16 cellular contexts compared by ENCODE assay signal in genomic region chr2:134448650-134449049, GRCh38.
DNase-seq lines count a peak whose midpoint lies in the region; ATAC-seq, FAIRE-seq and TF ChIP-seq lines count a peak whose summit lies in the region.
"Had no signal": no experiment of that assay in that cellular context is flagged by ENCODE, and none has a peak within 500 bp of the region (broad histone marks: within the 10 kb centered on the region; RNA-seq: fewer than 3 reads in every experiment).

No MANE protein-coding gene starts in this region.

- peak overlapping the region; percentile 35 to 67 (median 58) for H3K27ac ChIP-seq in pancreas
- H3K27ac ChIP-seq: BLaER1 treated with 17β-estradiol and CSF1 and Interleukin-3, amounts not matched to agents 10 nM and 100 nM had no signal

- peak overlapping the region; percentile 54 for H3K27ac Mint-ChIP-seq in activated B cell treated with CpG ODN at 0.5 μM for 24 hours
- H3K27ac Mint-ChIP-seq in stimulated activated memory B cell treated with anti-CD40 and anti-IgM and Interleukin-4, amounts not matched to agents 10 μg/mL and 1 μg/mL and 100 μg/mL, for 72 hours, result peak overlapping the region; percentile 14
- H3K27ac Mint-ChIP-seq: GM23338 had no signal

- no peaks in the 10 kb centered on the region for H3K9me3 ChIP-seq in pancreas
- H3K9me3 ChIP-seq: BLaER1 treated with 17β-estradiol and CSF1 and Interleukin-3, amounts not matched to agents 10 nM and 100 nM had no signal

- no peaks in the 10 kb centered on the region for H3K27me3 Mint-ChIP-seq in activated B cell treated with CpG ODN at 0.5 μM for 24 hours
- no peaks in the 10 kb centered on the region for H3K27me3 Mint-ChIP-seq in stimulated activated memory B cell treated with anti-CD40 and anti-IgM and Interleukin-4, amounts not matched to agents 10 μg/mL and 1 μg/mL and 100 μg/mL, for 72 hours
- H3K27me3 Mint-ChIP-seq: B cell had no signal

- no peak for FAIRE-seq in pancreas (lab: Jason Lieb, UNC)
- FAIRE-seq: H54 had no signal

- no peak overlapping the region for H3K4me3 Mint-ChIP-seq in activated B cell treated with CpG ODN at 0.5 μM for 24 hours
- H3K4me3 Mint-ChIP-seq in stimulated activated memory B cell treated with anti-CD40 and anti-IgM and Interleukin-4, amounts not matched to agents 10 μg/mL and 1 μg/mL and 100 μg/mL, for 72 hours, result no peak overlapping the region
- H3K4me3 Mint-ChIP-seq: B cell; CD8-positive, alpha-beta T cell; GM23338 had no signal

- POLR2A ChIA-PET in activated B cell treated with CpG ODN at 0.5 μM for 24 hours (lab: Charles Lee), result no interaction called here

- intact Hi-C loops in activated B cell treated with CpG ODN at 0.5 μM for 24 hours (cut with micrococcal nuclease) (no loop called here), pancreas (cut with DNase I) (loop anchor here in 1 of 3 donors (10.0 kb wide), 1 partner anchor 324 kb away; no protein-coding TSS in a partner anchor)

- WGBS in pancreas, 2 donors, result 70 to 77% methylated on average over 6 of the region's 6 CpGs

- ATAC-seq in activated B cell treated with CpG ODN at 0.5 μM for 24 hours (ENCODE audit: low read depth) (no peak), pancreas (no peak)
- no peak for ATAC-seq in stimulated activated memory B cell treated with anti-CD40 and anti-IgM and Interleukin-4, amounts not matched to agents 10 μg/mL and 1 μg/mL and 100 μg/mL, for 72 hours
- ATAC-seq: CD8-positive, alpha-beta T cell; GM23338 had no signal

- CTCF ChIA-PET in activated B cell treated with CpG ODN at 0.5 μM for 24 hours (lab: Charles Lee), result interaction anchor here (1.4 to 2.2 kb wide), 2 partner anchors 12 to 562 kb away, joined by 4 to 10 read pairs; no protein-coding TSS in a partner anchor

- H3K9me3 Mint-ChIP-seq in activated B cell treated with CpG ODN at 0.5 μM for 24 hours, result no peaks in the 10 kb centered on the region
- H3K9me3 Mint-ChIP-seq in stimulated activated memory B cell treated with anti-CD40 and anti-IgM and Interleukin-4, amounts not matched to agents 10 μg/mL and 1 μg/mL and 100 μg/mL, for 72 hours, result no peaks in the 10 kb centered on the region
- H3K9me3 Mint-ChIP-seq: CD8-positive, alpha-beta T cell; GM23338 had no signal

- no peaks in the 10 kb centered on the region for H3K4me1 Mint-ChIP-seq in activated B cell treated with CpG ODN at 0.5 μM for 24 hours
- peaks cover 15% of the 10 kb centered on the region for H3K4me1 Mint-ChIP-seq in stimulated activated memory B cell treated with anti-CD40 and anti-IgM and Interleukin-4, amounts not matched to agents 10 μg/mL and 1 μg/mL and 100 μg/mL, for 72 hours
- H3K4me1 Mint-ChIP-seq: B cell had no signal

- peaks cover 75% of the 10 kb centered on the region for H3K36me3 Mint-ChIP-seq in activated B cell treated with CpG ODN at 0.5 μM for 24 hours (ENCODE audit: low read depth)
- peaks cover 31% of the 10 kb centered on the region for H3K36me3 Mint-ChIP-seq in stimulated activated memory B cell treated with anti-CD40 and anti-IgM and Interleukin-4, amounts not matched to agents 10 μg/mL and 1 μg/mL and 100 μg/mL, for 72 hours

- no peaks in the 10 kb centered on the region for H3K36me3 ChIP-seq in pancreas

- H3K4me1 ChIP-seq in pancreas, result peaks cover 6 to 19% (median 12%) of the 10 kb centered on the region in 3 donors

- no peak overlapping the region for H3K4me3 ChIP-seq in pancreas
- H3K4me3 ChIP-seq: BLaER1 treated with 17β-estradiol and CSF1 and Interleukin-3, amounts not matched to agents 10 nM and 100 nM; GM23338 had no signal

- DNase-seq in activated B cell treated with CpG ODN at 0.5 μM for 24 hours (no peak), mesenteric fat pad (ENCODE audit: low spot score) (peak; percentile 79), pancreas (no peak), NCI-H146 treated with DMSO at 0.1 percent for 48 hours (lab: John Stamatoyannopoulos, UW; ENCODE audit: unreplicated experiment) (no peak), OCI-M1 (lab: John Stamatoyannopoulos, UW) (no peak)
- no peak for DNase-seq in activated CD4-positive, alpha-beta T cell treated with anti-CD3 and anti-CD28 coated beads, Interleukin-2, amount 50 U/mL, for 4 hours
- DNase-seq: Calu3; CD8-positive, alpha-beta T cell; DMS79 treated with DMSO at 0.1 percent for 48 hours; GF-D8; HCEC 1CT had no signal

- TF ChIP-seq CTCF in activated B cell treated with CpG ODN at 0.5 μM for 24 hours (IDR thresholded peaks at IDR 0.05), result no peak
- no peak for TF ChIP-seq CTCF in pancreas (IDR thresholded peaks at IDR 0.05)

- H3K27me3 ChIP-seq in pancreas, result no peaks in the 10 kb centered on the region
- H3K27me3 ChIP-seq: BLaER1 treated with 17β-estradiol and CSF1 and Interleukin-3, amounts not matched to agents 10 nM and 100 nM had no signal
